20 cellular contexts compared by ENCODE assay signal in the genomic region with DNA sequence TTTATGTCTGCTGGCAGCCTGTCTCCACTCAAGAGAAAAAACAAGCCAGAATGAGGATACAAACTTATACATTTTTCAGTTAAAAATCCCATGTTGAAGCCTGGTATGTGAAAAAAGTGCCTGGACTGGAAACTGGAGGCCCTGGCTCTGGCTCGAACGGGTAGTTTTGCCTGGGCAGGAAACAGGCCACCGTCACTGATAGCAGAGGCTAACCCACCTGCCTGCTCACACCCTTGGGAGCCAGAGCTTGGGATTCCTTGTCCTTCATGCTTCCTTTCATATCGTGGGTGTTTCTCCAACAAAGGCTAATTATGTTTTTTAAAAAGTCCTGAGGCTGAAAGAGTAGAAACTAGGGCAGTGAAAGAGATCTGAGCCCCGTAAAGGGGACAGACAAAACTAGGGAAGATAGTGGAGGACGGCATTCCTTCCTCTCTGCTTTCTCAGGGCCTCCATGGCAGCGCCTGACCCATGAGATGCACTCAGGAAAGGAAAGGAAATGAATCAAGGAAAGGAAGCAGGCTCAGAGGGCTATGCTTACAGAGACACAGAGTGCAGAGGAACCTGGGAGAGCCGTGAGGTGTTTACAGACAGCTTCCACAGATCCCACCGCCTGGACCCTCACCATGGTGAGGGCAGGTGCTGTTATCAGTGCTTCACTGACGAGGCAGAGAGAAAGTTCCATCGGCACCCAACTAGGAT.
DNase-seq lines count a peak whose midpoint lies in the region; ATAC-seq, FAIRE-seq and TF ChIP-seq lines count a peak whose summit lies in the region.
"Had no signal": no experiment of that assay in that cellular context is flagged by ENCODE, and none has a peak within 500 bp of the region (broad histone marks: within the 10 kb centered on the region; RNA-seq: fewer than 3 reads in every experiment).

No MANE protein-coding gene starts in this region.

- H2BK15ac ChIP-seq in IMR-90 (ENCODE audit: low read depth, low read length), result no peak overlapping the region

- DNase-seq in A549 (ENCODE audit: low read depth in 1 of 2, low spot score in 1 of 2), result no peak
- no peak for DNase-seq in IMR-90
- DNase-seq in dermis blood vessel endothelial cell, result peak; percentile 73
- DNase-seq in nephron progenitor cell, result no peak
- DNase-seq in GM03348 (ENCODE audit: low spot score), result no peak
- DNase-seq in islet precursor cell, result no peak
- no peak for DNase-seq in posterior vena cava (ENCODE audit: low spot score)
- DNase-seq in DMS153 (lab: John Stamatoyannopoulos, UW), result no peak
- DNase-seq: activated CD4-positive, alpha-beta T cell treated with anti-CD3 and anti-CD28 coated beads for 36 hours; activated CD8-positive, alpha-beta memory T cell treated with anti-CD3 and anti-CD28 coated beads, Interleukin-2, amount 50 U/mL, for 48 hours; activated gamma-delta T cell; amygdala; CD8-positive, alpha-beta memory T cell; HFFc6; MM.1S; T-helper 9 cell had no signal

- H4K8ac ChIP-seq in IMR-90 (ENCODE audit: low read depth in 2 of 2, low read length in 2 of 2), result no peak overlapping the region

- no peak for TF ChIP-seq EP300 in A549 (IDR thresholded peaks at IDR 0.05)

- H3K27me3 ChIP-seq in IMR-90 (ENCODE audit: control insufficient read depth, insufficient read depth, low read length), result no peaks in the 10 kb centered on the region

- in situ Hi-C loops in IMR-90 (cut with MboI; ENCODE audit: low sequenced_read_pairs), result no loop called here

- dilution Hi-C loops in IMR-90 (cut with HindIII; ENCODE audit: low sequenced_read_pairs, unreplicated experiment), result no loop called here

- 0 out of 2 replicates have a peak overlapping the region, but pooled peaks have one; percentile 31 for H2AK5ac ChIP-seq in IMR-90 (ENCODE audit: low read depth, low read length)

- H2AK9ac ChIP-seq in IMR-90 (replicated peaks; ENCODE audit: low read depth, low read length, poor library complexity), result no peak overlapping the region

- H3K4ac ChIP-seq in IMR-90 (ENCODE audit: low read depth, low read length), result no peak overlapping the region

- WGBS in A549 (ENCODE audit: missing lambda C conversion rate), result 87% methylated on average over 11 of the region's 11 CpGs
- 100% methylated on average over 1 of the region's 11 CpGs; no CpG with 5 or more reads in 1 of the 2 experiments for WGBS in IMR-90 (ENCODE audit: extremely low coverage in 2 of 2, insufficient read length in 1 of 2), 2 experiments

- TF ChIP-seq CTCF in A549 (IDR thresholded peaks at IDR 0.05) (no peak), IMR-90 (conservative IDR thresholded peaks at IDR 0.05; ENCODE audit: low read depth, low read length) (no peak), nephron progenitor cell (IDR thresholded peaks at IDR 0.05) (no peak)

- TF ChIP-seq RAD21 in A549 (conservative IDR thresholded peaks at IDR 0.05 in 1 of 2, IDR thresholded peaks at IDR 0.05 in 1 of 2) (no peak), IMR-90 (IDR thresholded peaks at IDR 0.05; ENCODE audit: low read length) (no peak)

- TF ChIP-seq POLR2A in A549 (IDR thresholded peaks at IDR 0.05; ENCODE audit: low read length) (no peak), IMR-90 (IDR thresholded peaks at IDR 0.05; ENCODE audit: low read depth, low read length) (no peak)

- peaks cover 3% of the 10 kb centered on the region for H3K27me3 Mint-ChIP-seq in nephron progenitor cell (ENCODE audit: low read depth, poor library complexity)
- H3K27me3 Mint-ChIP-seq: activated CD4-positive, alpha-beta T cell treated with anti-CD3 and anti-CD28 coated beads for 36 hours; CD8-positive, alpha-beta memory T cell; central memory CD8-positive, alpha-beta T cell; memory B cell had no signal

- no peak overlapping the region for H3K56ac ChIP-seq in IMR-90 (ENCODE audit: extremely low read depth, insufficient read depth, low read length)

- H3K9me3 ChIP-seq in A549, result no peaks in the 10 kb centered on the region
- H3K9me3 ChIP-seq in IMR-90 (ENCODE audit: control insufficient read depth, insufficient read depth, low read length), result no peaks in the 10 kb centered on the region

- H3K4me1 ChIP-seq in A549, result peaks cover 75% of the 10 kb centered on the region
- peaks cover 4% of the 10 kb centered on the region for H3K4me1 ChIP-seq in IMR-90 (ENCODE audit: control insufficient read depth, insufficient read depth, low read length)

- CTCF ChIA-PET in A549 (lab: Yijun Ruan, JAX), result interaction anchor here (0.8 to 1.3 kb wide), 3 partner anchors 11 to 19 kb away, joined by 3 read pairs; no protein-coding TSS in a partner anchor
- CTCF ChIA-PET in IMR-90 (lab: Yijun Ruan, JAX), result interaction anchor here (1.3 kb wide), 1 partner anchor 9 kb away, joined by 3 read pairs; no protein-coding TSS in a partner anchor

- H3K79me1 ChIP-seq in IMR-90 (ENCODE audit: low read depth in 1 of 2, low read length in 2 of 2), result peaks cover 0 to 15% of the 10 kb centered on the region in 2 experiments; a peak in 2 of 4 replicates

- no peaks in the 10 kb centered on the region for H4K20me1 ChIP-seq in IMR-90 (ENCODE audit: insufficient read depth, low read length)

- H3K4me3 ChIP-seq in A549 (no peak overlapping the region), IMR-90 (ENCODE audit: insufficient read depth, low read depth, low read length) (no peak overlapping the region)

- POLR2A ChIA-PET in A549 (lab: Yijun Ruan, JAX) (no interaction called here), IMR-90 (lab: Charles Lee; ENCODE audit: unreplicated experiment) (no interaction called here)

- H2BK5ac ChIP-seq in IMR-90 (ENCODE audit: low read depth, low read length, poor library complexity, severe bottlenecking), result no peak overlapping the region

- H3K27ac Mint-ChIP-seq in nephron progenitor cell, result peak overlapping the region; percentile 87
- H3K27ac Mint-ChIP-seq: activated CD4-positive, alpha-beta T cell treated with anti-CD3 and anti-CD28 coated beads for 36 hours; HFFc6; memory B cell had no signal

- H3K27ac ChIP-seq in A549 (peak overlapping the region; percentile 44 to 90), IMR-90 (ENCODE audit: insufficient read depth, low read length) (no peak overlapping the region)
- H3K27ac ChIP-seq: HL-60 had no signal

- no peak overlapping the region for H3K4me3 Mint-ChIP-seq in nephron progenitor cell
- H3K4me3 Mint-ChIP-seq: activated CD4-positive, alpha-beta T cell treated with anti-CD3 and anti-CD28 coated beads for 36 hours; central memory CD8-positive, alpha-beta T cell; HFFc6; memory B cell had no signal

- no peaks in the 10 kb centered on the region for H3K9me3 Mint-ChIP-seq in nephron progenitor cell
- H3K9me3 Mint-ChIP-seq: CD8-positive, alpha-beta memory T cell; central memory CD8-positive, alpha-beta T cell; HFFc6; memory B cell had no signal

- ATAC-seq in A549 (no peak), IMR-90 (ENCODE audit: low read depth) (no peak)
- ATAC-seq: activated CD4-positive, alpha-beta T cell treated with anti-CD3 and anti-CD28 coated beads for 36 hours; Panc1 had no signal

- H3K18ac ChIP-seq in IMR-90 (ENCODE audit: low read depth, low read length), result no peak overlapping the region

- intact Hi-C loops in IMR-90 (cut with micrococcal nuclease), result no loop called here
- intact Hi-C loops in posterior vena cava (cut with DNase I), result no loop called here

- no peak for FAIRE-seq in A549 (lab: Jason Lieb, UNC)

- peak overlapping the region; percentile 56; the same call in 1 of the 2 replicates for H3K23ac ChIP-seq in IMR-90 (ENCODE audit: low read depth, low read length)

- H2BK120ac ChIP-seq in IMR-90 (ENCODE audit: low read depth, low read length), result no peak overlapping the region

- H2BK20ac ChIP-seq in IMR-90 (ENCODE audit: low read depth, low read length), result no peak overlapping the region

- no TSS peak for BruUV-seq in IMR-90 (replicated peaks; lab: Mats Ljungman, UMichigan)

- H2AFZ ChIP-seq in IMR-90 (replicated peaks; ENCODE audit: low read length, poor library complexity), result no peak overlapping the region

- 0 out of 2 replicates have a peak overlapping the region, but pooled peaks have one; percentile 21 for H3K14ac ChIP-seq in IMR-90 (replicated peaks; ENCODE audit: low read depth, low read length)

- H3K4me2 ChIP-seq in A549, result no peak overlapping the region
- H3K4me2 ChIP-seq in IMR-90 (ENCODE audit: low read depth, low read length), result no peak overlapping the region

- no peak overlapping the region for H4K91ac ChIP-seq in IMR-90 (ENCODE audit: insufficient read depth, low read depth, low read length)

- peaks cover 64% of the 10 kb centered on the region for H3K4me1 Mint-ChIP-seq in nephron progenitor cell

- peaks cover 11% of the 10 kb centered on the region; the same call in 1 of the 2 replicates for H3K9me1 ChIP-seq in IMR-90 (ENCODE audit: insufficient read depth, low read length)

- no peak overlapping the region for H3K9ac ChIP-seq in IMR-90 (ENCODE audit: low read depth, low read length)

- H4K5ac ChIP-seq in IMR-90 (ENCODE audit: low read depth, low read length), result no peak overlapping the region

- peaks cover 2% of the 10 kb centered on the region; the same call in 1 of the 2 replicates for H3K36me3 ChIP-seq in IMR-90 (ENCODE audit: control insufficient read depth, insufficient read depth, low read length)

- peaks cover 11% of the 10 kb centered on the region for H3K36me3 Mint-ChIP-seq in nephron progenitor cell (ENCODE audit: low read depth)

TF ChIP-seq in A549, 52 proteins besides CTCF, POLR2A, EP300 and RAD21:
- TF ChIP-seq CHD2 (IDR thresholded peaks at IDR 0.05; ENCODE audit: low read length, partially characterized antibody) (no peak), PHF8 (IDR thresholded peaks at IDR 0.05; ENCODE audit: borderline replicate concordance, low read depth) (no peak)
TF ChIP-seq in A549: peak in this region for 0.

TF ChIP-seq in IMR-90, 13 proteins besides CTCF, POLR2A, EP300 and RAD21 (continues in another document):
- TF ChIP-seq CEBPB (IDR thresholded peaks at IDR 0.05; ENCODE audit: low read depth, low read length) (no peak), RCOR1 (IDR thresholded peaks at IDR 0.05; ENCODE audit: insufficient replicate concordance, low read length) (no peak), BHLHE40 (IDR thresholded peaks at IDR 0.05; ENCODE audit: low read depth, low read length) (no peak), MAFK (IDR thresholded peaks at IDR 0.05; ENCODE audit: low read depth, low read length) (no peak), MAZ (IDR thresholded peaks at IDR 0.05; ENCODE audit: borderline replicate concordance, low read depth, low read length) (no peak), SMC3 (IDR thresholded peaks at IDR 0.05; ENCODE audit: low read depth, low read length) (no peak), CHD1 (IDR thresholded peaks at IDR 0.05; ENCODE audit: low read depth, low read length) (no peak)
- TF ChIP-seq, protein P1, sequence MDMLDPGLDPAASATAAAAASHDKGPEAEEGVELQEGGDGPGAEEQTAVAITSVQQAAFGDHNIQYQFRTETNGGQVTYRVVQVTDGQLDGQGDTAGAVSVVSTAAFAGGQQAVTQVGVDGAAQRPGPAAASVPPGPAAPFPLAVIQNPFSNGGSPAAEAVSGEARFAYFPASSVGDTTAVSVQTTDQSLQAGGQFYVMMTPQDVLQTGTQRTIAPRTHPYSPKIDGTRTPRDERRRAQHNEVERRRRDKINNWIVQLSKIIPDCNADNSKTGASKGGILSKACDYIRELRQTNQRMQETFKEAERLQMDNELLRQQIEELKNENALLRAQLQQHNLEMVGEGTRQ (IDR thresholded peaks at IDR 0.05; ENCODE audit: low read depth, low read length), result no peak
